11 cellular contexts compared by ENCODE assay signal in genomic region chr6:106972500-106972899, GRCh38. TPM values are rescaled to one million over a fixed set of nuclear protein-coding genes. Genes with fewer than 3 reads are reported as not detected.
A peak's percentile ranks its signal among the peaks of the same experiment; 100 is the strongest.
DNase-seq lines count a peak whose midpoint lies in the region; ATAC-seq and TF ChIP-seq lines count a peak whose summit lies in the region.
"Had no signal": no experiment of that assay in that cellular context is flagged by ENCODE, and none has a peak within 500 bp of the region (broad histone marks: within the 10 kb centered on the region; RNA-seq: fewer than 3 reads in every experiment).

No MANE protein-coding gene starts in this region.

- H3K27me3 Mint-ChIP-seq in CD14-positive monocyte (ENCODE audit: low read depth in 3 of 3) = peaks cover 64 to 82% (median 70%) of the 10 kb centered on the region in 3 donors

- peaks cover 14% of the 10 kb centered on the region for H3K4me1 Mint-ChIP-seq in CD14-positive monocyte

- H3K27ac Mint-ChIP-seq in CD14-positive monocyte = no peak overlapping the region

- peaks cover 0 to 14% (median 3%) of the 10 kb centered on the region in 7 donors for H3K9me3 Mint-ChIP-seq in CD14-positive monocyte

- H3K27ac ChIP-seq in foreskin keratinocyte = peak overlapping the region; percentile 20

- H3K36me3 Mint-ChIP-seq in CD14-positive monocyte = peaks cover 0 to 3% of the 10 kb centered on the region in 2 donors

- H3K4me1 ChIP-seq in foreskin keratinocyte = peaks cover 4% of the 10 kb centered on the region

- intact Hi-C loops in CD14-positive monocyte (cut with micrococcal nuclease) = loop anchor here in 1 of 2 donors (10.0 kb wide), 1 partner anchor 388 kb away; no protein-coding TSS in a partner anchor

- peak overlapping the region in 1 of 2 donors; percentile 51 for H3K4me3 Mint-ChIP-seq in CD14-positive monocyte

- peak; percentile 69 to 90 (median 76) for DNase-seq in NCI-H1417 (lab: John Stamatoyannopoulos, UW)
- DNase-seq in NCI-H1417 treated with DMSO at 0.1 percent for 48 hours (lab: John Stamatoyannopoulos, UW) = no peak
- DNase-seq in NCI-H510A (lab: John Stamatoyannopoulos, UW) = peak; percentile 10
- no peak for DNase-seq in foreskin keratinocyte
- peak; percentile 80 for DNase-seq in retina
- no peak for DNase-seq in CD14-positive monocyte (ENCODE audit: low spot score)
- no peak for DNase-seq in putamen (ENCODE audit: low spot score)
- no peak for DNase-seq in NK-92 (lab: John Stamatoyannopoulos, UW; ENCODE audit: unreplicated experiment)
- DNase-seq: activated CD4-positive, alpha-beta T cell treated with anti-CD3 and anti-CD28 coated beads for 48 hours; NCI-H446 treated with DMSO at 0.1 percent for 48 hours had no signal

- no peaks in the 10 kb centered on the region for H3K27me3 ChIP-seq in foreskin keratinocyte

- TF ChIP-seq CTCF in foreskin keratinocyte (conservative IDR thresholded peaks at IDR 0.05) (no peak), CD14-positive monocyte (IDR thresholded peaks at IDR 0.05) (no peak)

- no peak for ATAC-seq in foreskin keratinocyte
- ATAC-seq: left lobe of liver had no signal

RNA-seq across cellular contexts. Expression of gene CD24, which starts 2.0 kb away (rescaled TPM):
- 251 and 321 TPM in 2 replicates for total RNA-seq in foreskin keratinocyte
- polyA plus RNA-seq in foreskin keratinocyte (192 and 206 TPM in 2 replicates), CD14-positive monocyte (under 1 TPM; 0.29 to 0.46 TPM)

RNA-seq across cellular contexts. Expression of gene MTRES1, which starts 55.5 kb away (rescaled TPM):
- total RNA-seq in foreskin keratinocyte = 18.9 and 19.3 TPM in 2 replicates
- 23.6 and 24.6 TPM in 2 replicates for polyA plus RNA-seq in foreskin keratinocyte
- 1 to 10 TPM; 5.7 to 9.0 TPM for polyA plus RNA-seq in CD14-positive monocyte

Comparison
In these comparisons a context has a peak if more than half of its experiments do, and no peak if none do; other contexts are left out.
1. DNase-seq: peak in NCI-H1417 (3 of 3), NCI-H510A (single experiment) and retina (single experiment); none in NCI-H1417 treated with DMSO at 0.1 percent for 48 hours (single experiment), foreskin keratinocyte (0 of 2), CD14-positive monocyte (single experiment), putamen (single experiment) and NK-92 (single experiment).
2. RNA of gene CD24, which starts 2.0 kb away (polyA plus RNA-seq): 192 to 206 TPM in foreskin keratinocyte; 0.29 to 0.46 TPM in CD14-positive monocyte; every median in the first group is over 100 times any median in the second.